19 cellular contexts compared by ENCODE assay signal in the genomic region with DNA sequence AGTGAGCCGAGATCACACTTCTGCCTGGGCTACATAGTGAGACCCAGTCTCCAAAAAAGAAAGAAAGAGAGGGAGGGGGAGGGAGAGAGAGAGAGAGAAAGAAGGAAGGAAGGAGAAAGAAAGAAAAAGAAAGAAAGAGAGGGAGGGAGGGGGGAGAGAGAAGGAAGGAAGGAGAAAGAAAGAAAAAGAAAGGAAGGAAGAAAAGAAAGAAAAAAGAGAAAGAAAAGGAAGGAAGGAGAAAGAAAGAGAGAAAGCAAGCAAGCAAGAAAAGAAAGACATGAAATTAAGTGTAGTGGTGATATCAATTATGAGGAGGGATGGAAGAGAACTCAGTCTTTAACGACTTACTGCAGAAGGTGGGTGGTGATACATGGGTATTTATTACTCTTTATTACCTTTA. TPM values are rescaled to one million over a fixed set of nuclear protein-coding genes. Genes with fewer than 3 reads are reported as not detected.
DNase-seq lines count a peak whose midpoint lies in the region; ATAC-seq and TF ChIP-seq lines count a peak whose summit lies in the region.
"Had no signal": no experiment of that assay in that cellular context is flagged by ENCODE, and none has a peak within 500 bp of the region (broad histone marks: within the 10 kb centered on the region; RNA-seq: fewer than 3 reads in every experiment).

No MANE protein-coding gene starts in this region.

- no peak overlapping the region for H3K4me3 Mint-ChIP-seq in activated CD4-positive, alpha-beta T cell treated with anti-CD3 and anti-CD28 coated beads, Interleukin-2, amount 10 ng/mL, durations not matched to agents 7 days and 5 days
- H3K4me3 Mint-ChIP-seq in CD4-positive, alpha-beta T cell, result no peak overlapping the region
- no peak overlapping the region for H3K4me3 Mint-ChIP-seq in T-cell
- peak overlapping the region; percentile 11 for H3K4me3 Mint-ChIP-seq in activated naive CD8-positive, alpha-beta T cell treated with anti-CD3 and anti-CD28 coated beads, Interleukin-2, amount 50 U/mL, for 24 hours
- no peak overlapping the region for H3K4me3 Mint-ChIP-seq in HFFc6

- no peak for ATAC-seq in CD4-positive, alpha-beta T cell (ENCODE audit: poor library complexity)
- no peak for ATAC-seq in T-cell (replicated peaks in 1 of 4)
- no peak for ATAC-seq in activated naive CD8-positive, alpha-beta T cell treated with anti-CD3 and anti-CD28 coated beads, Interleukin-2, amount 50 U/mL, for 24 hours
- ATAC-seq: A549 had no signal

- peaks cover 3% of the 10 kb centered on the region for H3K27me3 Mint-ChIP-seq in activated CD4-positive, alpha-beta T cell treated with anti-CD3 and anti-CD28 coated beads, Interleukin-2, amount 10 ng/mL, durations not matched to agents 7 days and 5 days
- no peaks in the 10 kb centered on the region for H3K27me3 Mint-ChIP-seq in CD4-positive, alpha-beta T cell
- no peaks in the 10 kb centered on the region for H3K27me3 Mint-ChIP-seq in T-cell
- H3K27me3 Mint-ChIP-seq in activated naive CD8-positive, alpha-beta T cell treated with anti-CD3 and anti-CD28 coated beads, Interleukin-2, amount 50 U/mL, for 24 hours, result peaks cover 2% of the 10 kb centered on the region
- H3K27me3 Mint-ChIP-seq in HFFc6 (ENCODE audit: insufficient read depth), result peaks cover 12% of the 10 kb centered on the region

- no peaks in the 10 kb centered on the region for H3K27me3 ChIP-seq in CD4-positive, alpha-beta T cell (ENCODE audit: control insufficient read depth, insufficient read depth, low read length)
- H3K27me3 ChIP-seq: BLaER1 treated with 17β-estradiol and CSF1 and Interleukin-3, amounts not matched to agents 10 nM and 100 nM had no signal

- peaks cover 56% of the 10 kb centered on the region for H3K4me1 Mint-ChIP-seq in activated CD4-positive, alpha-beta T cell treated with anti-CD3 and anti-CD28 coated beads, Interleukin-2, amount 10 ng/mL, durations not matched to agents 7 days and 5 days
- peaks cover 15% of the 10 kb centered on the region for H3K4me1 Mint-ChIP-seq in CD4-positive, alpha-beta T cell (ENCODE audit: low read depth)
- H3K4me1 Mint-ChIP-seq in T-cell (peaks cover 23 to 42% (median 34%) of the 10 kb centered on the region in 3 donors), HFFc6 (ENCODE audit: low read depth) (peaks cover 33% of the 10 kb centered on the region)
- H3K4me1 Mint-ChIP-seq in activated naive CD8-positive, alpha-beta T cell treated with anti-CD3 and anti-CD28 coated beads, Interleukin-2, amount 50 U/mL, for 24 hours, result peaks cover 34% of the 10 kb centered on the region

- intact Hi-C loops in CD4-positive, alpha-beta T cell (cut with DNase I, micrococcal nuclease), result no loop called here

- H3K36me3 Mint-ChIP-seq in activated CD4-positive, alpha-beta T cell treated with anti-CD3 and anti-CD28 coated beads, Interleukin-2, amount 10 ng/mL, durations not matched to agents 7 days and 5 days (ENCODE audit: low read depth), result peaks cover 2% of the 10 kb centered on the region
- no peaks in the 10 kb centered on the region for H3K36me3 Mint-ChIP-seq in CD4-positive, alpha-beta T cell (ENCODE audit: low read depth)
- H3K36me3 Mint-ChIP-seq in T-cell, result no peaks in the 10 kb centered on the region
- H3K36me3 Mint-ChIP-seq in activated naive CD8-positive, alpha-beta T cell treated with anti-CD3 and anti-CD28 coated beads, Interleukin-2, amount 50 U/mL, for 24 hours (ENCODE audit: low read depth), result no peaks in the 10 kb centered on the region
- peaks cover 5% of the 10 kb centered on the region; the same call in 1 of the 2 replicates for H3K36me3 Mint-ChIP-seq in HFFc6 (ENCODE audit: low read depth)

- H3K27ac ChIP-seq in CD4-positive, alpha-beta T cell (ENCODE audit: low read depth, low read length), result no peak overlapping the region
- H3K27ac ChIP-seq: BLaER1 treated with 17β-estradiol and CSF1 and Interleukin-3, amounts not matched to agents 10 nM and 100 nM had no signal

- no peaks in the 10 kb centered on the region for H3K9me3 ChIP-seq in CD4-positive, alpha-beta T cell (ENCODE audit: control insufficient read depth, low read length)
- H3K9me3 ChIP-seq: A549 had no signal

- CTCF ChIA-PET in activated CD4-positive, alpha-beta T cell treated with anti-CD3 and anti-CD28 coated beads, Interleukin-2, amount 10 ng/mL, durations not matched to agents 7 days and 5 days (lab: Charles Lee), result interaction anchor here (0.5 kb wide), 1 partner anchor 55 kb away, joined by 4 read pairs; no protein-coding TSS in a partner anchor
- CTCF ChIA-PET in CD4-positive, alpha-beta T cell (lab: Charles Lee), result interaction anchor here (1.7 to 1.8 kb wide), 2 partner anchors 21 to 65 kb away, joined by 3 to 13 read pairs; no protein-coding TSS in a partner anchor
- CTCF ChIA-PET in T-cell (lab: Charles Lee), result interaction anchor here in 1 of 2 donors (0.7 kb wide), 2 partner anchors 17 to 448 kb away, joined by 3 read pairs; no protein-coding TSS in a partner anchor

- peak overlapping the region; percentile 71 for H3K27ac Mint-ChIP-seq in activated CD4-positive, alpha-beta T cell treated with anti-CD3 and anti-CD28 coated beads, Interleukin-2, amount 10 ng/mL, durations not matched to agents 7 days and 5 days
- peak overlapping the region; percentile 17 for H3K27ac Mint-ChIP-seq in CD4-positive, alpha-beta T cell
- H3K27ac Mint-ChIP-seq in T-cell, result peak overlapping the region; percentile 74 to 81
- peak overlapping the region; percentile 64 for H3K27ac Mint-ChIP-seq in activated naive CD8-positive, alpha-beta T cell treated with anti-CD3 and anti-CD28 coated beads, Interleukin-2, amount 50 U/mL, for 24 hours
- no peak overlapping the region for H3K27ac Mint-ChIP-seq in HFFc6

- POLR2A ChIA-PET in activated CD4-positive, alpha-beta T cell treated with anti-CD3 and anti-CD28 coated beads, Interleukin-2, amount 10 ng/mL, durations not matched to agents 7 days and 5 days (lab: Charles Lee), result no interaction called here
- POLR2A ChIA-PET in CD4-positive, alpha-beta T cell (lab: Charles Lee), result no interaction called here
- POLR2A ChIA-PET in T-cell (lab: Charles Lee), result no interaction called here

- H3K9me3 Mint-ChIP-seq in activated CD4-positive, alpha-beta T cell treated with anti-CD3 and anti-CD28 coated beads, Interleukin-2, amount 10 ng/mL, durations not matched to agents 7 days and 5 days, result no peaks in the 10 kb centered on the region
- no peaks in the 10 kb centered on the region for H3K9me3 Mint-ChIP-seq in CD4-positive, alpha-beta T cell
- H3K9me3 Mint-ChIP-seq in T-cell (no peaks in the 10 kb centered on the region), HFFc6 (peaks cover 8% of the 10 kb centered on the region)
- no peaks in the 10 kb centered on the region for H3K9me3 Mint-ChIP-seq in activated naive CD8-positive, alpha-beta T cell treated with anti-CD3 and anti-CD28 coated beads, Interleukin-2, amount 50 U/mL, for 24 hours

- DNase-seq in activated CD4-positive, alpha-beta T cell treated with anti-CD3 and anti-CD28 coated beads, Interleukin-2, amount 10 ng/mL, durations not matched to agents 7 days and 5 days, result no peak
- DNase-seq in activated CD4-positive, alpha-beta T cell treated with anti-CD3 and anti-CD28 coated beads for 1 hour, result no peak
- no peak for DNase-seq in CD4-positive, alpha-beta T cell
- no peak for DNase-seq in T-cell
- DNase-seq in activated naive CD8-positive, alpha-beta T cell treated with anti-CD3 and anti-CD28 coated beads, Interleukin-2, amount 50 U/mL, for 24 hours, result no peak
- no peak for DNase-seq in HFFc6
- DNase-seq in GM19238 (ENCODE audit: insufficient read length, low spot score), result no peak
- DNase-seq: DMS 273 treated with DMSO at 0.1 percent for 48 hours, GF-D8, KG1, NCI-H1436, NCI-H2029 treated with DMSO at 0.1 percent for 48 hours, NCI-H82 had no signal

- TF ChIP-seq CTCF in CD4-positive, alpha-beta T cell (IDR thresholded peaks at IDR 0.05), result no peak
- no peak for TF ChIP-seq CTCF in HFFc6 (IDR thresholded peaks at IDR 0.05)

RNA-seq across cellular contexts. Expression of gene CA6, which starts 38.5 kb away (rescaled TPM):
- total RNA-seq in activated CD4-positive, alpha-beta T cell treated with anti-CD3 and anti-CD28 coated beads, Interleukin-2, amount 10 ng/mL, durations not matched to agents 7 days and 5 days, result under 1 TPM; 0.25 to 0.31 TPM
- under 1 TPM in 1 of 2 experiments, not detected in 1; 0.20 TPM for total RNA-seq in CD4-positive, alpha-beta T cell
- total RNA-seq in T-cell, result 1 to 10 TPM in 4 of 5 donors, under 1 TPM in 1; 0.95 to 2.8 (median 1.8) TPM
- total RNA-seq in HFFc6 (2021; fragmentation: NEBNext Ultra II Directional; extraction: Animal tissue kit (Norgen Biotek cat#: 25700)), result not detected
- total RNA-seq: Daoy, H1, NCI-H460 had no signal

RNA-seq across cellular contexts. Expression of gene SLC2A7, which starts 42.0 kb away (rescaled TPM):
- total RNA-seq in activated CD4-positive, alpha-beta T cell treated with anti-CD3 and anti-CD28 coated beads, Interleukin-2, amount 10 ng/mL, durations not matched to agents 7 days and 5 days, result not detected
- total RNA-seq in CD4-positive, alpha-beta T cell, result not detected
- total RNA-seq in T-cell, result not detected
- not detected for total RNA-seq in HFFc6 (2021; fragmentation: NEBNext Ultra II Directional; extraction: Animal tissue kit (Norgen Biotek cat#: 25700))
- total RNA-seq: Daoy, H1, NCI-H460, PC-3 had no signal
